8 cellular contexts compared by ENCODE assay signal in genomic region chr3:42014443-42014945, GRCh38. TPM values are rescaled to one million over a fixed set of nuclear protein-coding genes. Genes with fewer than 3 reads are reported as not detected.
DNase-seq lines count a peak whose midpoint lies in the region; ATAC-seq and TF ChIP-seq lines count a peak whose summit lies in the region.

No MANE protein-coding gene starts in this region.

- no peak for TF ChIP-seq CTCF in Panc1 (IDR thresholded peaks at IDR 0.05)

- WGBS in ectodermal cell, 2 experiments, result 6 to 7% methylated on average over 12 of the region's 12 CpGs

- H3K27ac ChIP-seq in Panc1 (ENCODE audit: low read length) (peak overlapping the region; percentile 89), ectodermal cell (ENCODE audit: insufficient read depth, low read depth, low read length, poor library complexity, severe bottlenecking) (no peak overlapping the region), mucosa of rectum (ENCODE audit: low read depth in 2 of 2, low read length in 2 of 2) (peak overlapping the region; percentile 83 to 87)

- H3K27ac Mint-ChIP-seq in activated naive CD4-positive, alpha-beta T cell treated with anti-CD3 and anti-CD28 coated beads for 36 hours, result peak overlapping the region; percentile 32

- no peaks in the 10 kb centered on the region for H3K27me3 ChIP-seq in Panc1 (ENCODE audit: control insufficient read depth, insufficient read depth, low read length)
- H3K27me3 ChIP-seq in ectodermal cell (ENCODE audit: control insufficient read depth, insufficient read depth, low read length, poor library complexity, severe bottlenecking), result no peaks in the 10 kb centered on the region
- H3K27me3 ChIP-seq in mucosa of rectum (ENCODE audit: control insufficient read depth in 2 of 2, insufficient read depth in 2 of 2, low read length in 2 of 2), result no peaks in the 10 kb centered on the region

- H3K4me3 ChIP-seq in Panc1 (ENCODE audit: low read depth in 2 of 2, low read length in 2 of 2) (peak overlapping the region; percentile 75 to 89), ectodermal cell (ENCODE audit: insufficient read depth, low read depth, low read length) (peak overlapping the region; percentile 62), mucosa of rectum (ENCODE audit: low read length in 2 of 2) (peak overlapping the region; percentile 88 to 93)

- peak overlapping the region; percentile 85 to 93 for H3K9ac ChIP-seq in mucosa of rectum (ENCODE audit: low read depth in 1 of 2, low read length in 2 of 2)

- H3K9me3 Mint-ChIP-seq in activated naive CD4-positive, alpha-beta T cell treated with anti-CD3 and anti-CD28 coated beads for 36 hours, result no peaks in the 10 kb centered on the region

- H3K4me1 Mint-ChIP-seq in activated naive CD4-positive, alpha-beta T cell treated with anti-CD3 and anti-CD28 coated beads for 36 hours (ENCODE audit: low read depth), result peaks cover 57% of the 10 kb centered on the region

- no peaks in the 10 kb centered on the region for H3K27me3 Mint-ChIP-seq in activated naive CD4-positive, alpha-beta T cell treated with anti-CD3 and anti-CD28 coated beads for 36 hours (ENCODE audit: low read depth)

- H3K9me3 ChIP-seq in Panc1 (ENCODE audit: control insufficient read depth, insufficient read depth, low read depth, low read length) (no peaks in the 10 kb centered on the region), ectodermal cell (ENCODE audit: control insufficient read depth, low read length) (no peaks in the 10 kb centered on the region), mucosa of rectum (ENCODE audit: control insufficient read depth in 2 of 2, low read length in 2 of 2) (no peaks in the 10 kb centered on the region)

- no peaks in the 10 kb centered on the region; the same call in 1 of the 2 replicates for H3K36me3 ChIP-seq in Panc1 (ENCODE audit: control insufficient read depth, insufficient read depth, low read length)
- no peaks in the 10 kb centered on the region for H3K36me3 ChIP-seq in ectodermal cell (ENCODE audit: control insufficient read depth, insufficient read depth, low read length)
- H3K36me3 ChIP-seq in mucosa of rectum (ENCODE audit: control insufficient read depth in 2 of 2, insufficient read depth in 2 of 2, low read length in 2 of 2), result no peaks in the 10 kb centered on the region

- in situ Hi-C loops in Panc1 (cut with HindIII; ENCODE audit: low pct_unique_long_range_greater_than_20kb, low sequenced_read_pairs), result no loop called here

- peaks cover 4% of the 10 kb centered on the region for H3K36me3 Mint-ChIP-seq in activated naive CD4-positive, alpha-beta T cell treated with anti-CD3 and anti-CD28 coated beads for 36 hours (ENCODE audit: low read depth)

- peak; percentile 22 for DNase-seq in activated naive CD4-positive, alpha-beta T cell treated with anti-CD3 and anti-CD28 coated beads for 36 hours
- DNase-seq in activated naive CD4-positive, alpha-beta T cell treated with Interleukin-2 at 50 U/mL for 16 hours, result no peak
- DNase-seq in Panc1 (ENCODE audit: low read depth, low spot score), result no peak
- no peak for DNase-seq in NK-92 treated with Interleukin-12 subunit alpha and Interleukin-12 subunit beta, amount 100 ng/mL, for 24 hours (lab: John Stamatoyannopoulos, UW)

- POLR2A ChIA-PET in Panc1 (lab: Charles Lee), result interaction anchor here (0.6 to 0.7 kb wide), 2 partner anchors 19 to 43 kb away, joined by 4 to 9 read pairs; no protein-coding TSS in a partner anchor

- H3K4me3 Mint-ChIP-seq in activated naive CD4-positive, alpha-beta T cell treated with anti-CD3 and anti-CD28 coated beads for 36 hours, result peak overlapping the region; percentile 83

- H3K4me1 ChIP-seq in Panc1 (ENCODE audit: control insufficient read depth, insufficient read depth, low read length) (peaks cover 22% of the 10 kb centered on the region), ectodermal cell (ENCODE audit: control insufficient read depth, insufficient read depth, low read length) (peaks cover 3% of the 10 kb centered on the region), mucosa of rectum (ENCODE audit: control insufficient read depth in 2 of 2, insufficient read depth in 2 of 2, low read length in 2 of 2) (peaks cover 25 to 29% of the 10 kb centered on the region in 2 donors)

- CTCF ChIA-PET in activated naive CD4-positive, alpha-beta T cell treated with anti-CD3 and anti-CD28 coated beads for 36 hours (lab: Charles Lee), result interaction anchor here (0.6 to 3.6 kb wide), 4 partner anchors 12 to 100 kb away, joined by 3 to 25 read pairs (median 4); no protein-coding TSS in a partner anchor
- CTCF ChIA-PET in Panc1 (lab: Charles Lee), result interaction anchor here (0.7 kb wide), 1 partner anchor 47 kb away, joined by 5 read pairs; no protein-coding TSS in a partner anchor

- BruUV-seq in Panc1 (replicated peaks; lab: Mats Ljungman, UMichigan), result no TSS peak

- intact Hi-C loops in activated naive CD4-positive, alpha-beta T cell treated with anti-CD3 and anti-CD28 coated beads for 36 hours (cut with micrococcal nuclease), result loop anchor here (10.0 kb wide), 5 partner anchors 180 to 1490 kb away; partner anchors contain the start of gene ZNF621
- intact Hi-C loops in Panc1 (cut with micrococcal nuclease; ENCODE audit: unreplicated experiment), result loop anchor here (5.0 to 10.0 kb wide), 2 partner anchors 52 to 120 kb away; partner anchors contain the start of gene ULK4

- ATAC-seq in Panc1 (no peak), HG02623 (IDR thresholded peaks at IDR 0.05; ENCODE audit: unreplicated experiment) (no peak), HG03095 (IDR thresholded peaks at IDR 0.05; ENCODE audit: unreplicated experiment) (no peak)

RNA-seq across cellular contexts. Expression of gene ULK4, which starts 52.6 kb away (rescaled TPM):
- 1 to 10 TPM; 8.5 to 9.1 TPM for total RNA-seq in activated naive CD4-positive, alpha-beta T cell treated with anti-CD3 and anti-CD28 coated beads for 36 hours
- total RNA-seq in Panc1 (2021; ENCODE audit: unreplicated experiment), result 14.3 TPM
- polyA plus RNA-seq in Panc1 (2012; ENCODE audit: insufficient read length), result 3.2 TPM
- 5.4 TPM for polyA plus RNA-seq in ectodermal cell (2013, experiment 1 of 4)
- polyA plus RNA-seq in ectodermal cell (2013, experiment 2 of 4), result 5.1 TPM
- 2.5 TPM for polyA plus RNA-seq in ectodermal cell (2013, experiment 3 of 4)
- polyA plus RNA-seq in ectodermal cell (2013, experiment 4 of 4), result 2.6 TPM
